In genomic region chr15:74135041-74135565, GRCh38 we compare ENCODE assay signal across 16 cellular contexts. TPM values are rescaled to one million over a fixed set of nuclear protein-coding genes. Genes with fewer than 3 reads are reported as not detected.
DNase-seq lines count a peak whose midpoint lies in the region; ATAC-seq, FAIRE-seq and TF ChIP-seq lines count a peak whose summit lies in the region.
"Had no signal": no experiment of that assay in that cellular context is flagged by ENCODE, and none has a peak within 500 bp of the region (broad histone marks: within the 10 kb centered on the region; RNA-seq: fewer than 3 reads in every experiment).

No MANE protein-coding gene starts in this region.

- peaks cover 7 to 10% of the 10 kb centered on the region in 2 experiments for H4K20me1 ChIP-seq in H1 (replicated peaks in 1 of 2; ENCODE audit: control insufficient read depth in 1 of 2, insufficient read depth in 2 of 2, low read length in 2 of 2)

- H3K27ac ChIP-seq in H1 (ENCODE audit: low read depth, low read length) (no peak overlapping the region), trophoblast cell (ENCODE audit: low read depth, low read length) (no peak overlapping the region)

- H2AK5ac ChIP-seq in H1 (ENCODE audit: low read depth, low read length) (no peak overlapping the region), trophoblast cell (ENCODE audit: low read length) (no peak overlapping the region)

- no peak overlapping the region for H3K9ac ChIP-seq in H1 (replicated peaks in 1 of 4; ENCODE audit: extremely low read depth in 1 of 4, low read depth in 3 of 4, low read length in 3 of 4)
- H3K9ac ChIP-seq in trophoblast cell (ENCODE audit: low read length), result no peak overlapping the region

- no peak for ATAC-seq in activated CD8-positive, alpha-beta memory T cell treated with anti-CD3 and anti-CD28 coated beads, Interleukin-2, amount 10 ng/mL, durations not matched to agents 7 days and 5 days

- H3K4me3 Mint-ChIP-seq in activated CD8-positive, alpha-beta memory T cell treated with anti-CD3 and anti-CD28 coated beads, Interleukin-2, amount 10 ng/mL, durations not matched to agents 7 days and 5 days, result no peak overlapping the region
- H3K4me3 Mint-ChIP-seq in IgD-negative memory B cell, result peak overlapping the region in 3 of 4 donors; percentile 68 to 83 (median 82)

- peak overlapping the region; percentile 87; the same call in 1 of the 2 replicates for H2BK12ac ChIP-seq in H1 (ENCODE audit: low read depth, low read length)
- no peak overlapping the region for H2BK12ac ChIP-seq in trophoblast cell (ENCODE audit: low read length)

- H3K14ac ChIP-seq in H1 (ENCODE audit: insufficient read length), result no peak overlapping the region
- H3K14ac ChIP-seq in trophoblast cell (ENCODE audit: low read length), result no peak overlapping the region

- POLR2A ChIA-PET in H1 (lab: Charles Lee; ENCODE audit: partially characterized antibody), result interaction anchor here (0.9 to 1.5 kb wide), 5 partner anchors 67 to 187 kb away, joined by 3 to 7 read pairs (median 5); partner anchors contain the start of gene STRA6

- peak overlapping the region; percentile 83 to 93 for H3K4me2 ChIP-seq in H1 (ENCODE audit: insufficient read depth in 1 of 2, low read depth in 2 of 2, low read length in 2 of 2)
- peak overlapping the region; percentile 9 for H3K4me2 ChIP-seq in trophoblast cell (ENCODE audit: low read length)

- TF ChIP-seq RAD21 in H1 (IDR thresholded peaks at IDR 0.05 in 1 of 2, conservative IDR thresholded peaks at IDR 0.05 in 1 of 2; ENCODE audit: low read depth in 2 of 2, low read length in 2 of 2), result no peak

- no peak for TF ChIP-seq CTCF in H1 (IDR thresholded peaks at IDR 0.05; ENCODE audit: control extremely low read depth in 1 of 3, insufficient read depth in 1 of 3, low read depth in 1 of 3, low read length in 3 of 3)
- TF ChIP-seq CTCF in BE2C (IDR thresholded peaks at IDR 0.05; ENCODE audit: low read depth, low read length), result no peak

- peak overlapping the region; percentile 12 to 62 (median 28); a peak in 7 of 8 replicates for H3K4me3 ChIP-seq in H1 (ENCODE audit: extremely low read depth in 1 of 4, insufficient read depth in 2 of 4, low read depth in 3 of 4, low read length in 4 of 4)
- H3K4me3 ChIP-seq in trophoblast cell (ENCODE audit: low read depth, low read length), result no peak overlapping the region
- no peak overlapping the region for H3K4me3 ChIP-seq in BE2C (ENCODE audit: low read depth, low read length)

- H2BK20ac ChIP-seq in H1 (ENCODE audit: low read length), result peak overlapping the region; percentile 80; the same call in 1 of the 2 replicates

- no peak overlapping the region for H4K12ac ChIP-seq in trophoblast cell (ENCODE audit: low read depth, low read length)

- H4K91ac ChIP-seq in H1 (replicated peaks; ENCODE audit: insufficient read length, low read length) (peak overlapping the region; percentile 22), trophoblast cell (ENCODE audit: low read depth, low read length) (no peak overlapping the region)

- peak overlapping the region; percentile 72; the same call in 1 of the 2 replicates for H2BK15ac ChIP-seq in H1 (ENCODE audit: low read length)

- H2AFZ ChIP-seq in H1 (ENCODE audit: low read length) (no peak overlapping the region), trophoblast cell (ENCODE audit: insufficient read depth, low read length, poor library complexity) (no peak overlapping the region)

- H3K56ac ChIP-seq in H1 (replicated peaks; ENCODE audit: insufficient read length, low read depth, low read length), result no peak overlapping the region

- H3K36me3 Mint-ChIP-seq in activated CD8-positive, alpha-beta memory T cell treated with anti-CD3 and anti-CD28 coated beads, Interleukin-2, amount 10 ng/mL, durations not matched to agents 7 days and 5 days, result no peaks in the 10 kb centered on the region
- peaks cover 4% of the 10 kb centered on the region for H3K36me3 Mint-ChIP-seq in IgD-negative memory B cell

- peaks cover 27% of the 10 kb centered on the region for H3K4me1 Mint-ChIP-seq in activated CD8-positive, alpha-beta memory T cell treated with anti-CD3 and anti-CD28 coated beads, Interleukin-2, amount 10 ng/mL, durations not matched to agents 7 days and 5 days
- peaks cover 8 to 11% (median 9%) of the 10 kb centered on the region in 3 donors for H3K4me1 Mint-ChIP-seq in IgD-negative memory B cell

- H3K27ac Mint-ChIP-seq in activated CD8-positive, alpha-beta memory T cell treated with anti-CD3 and anti-CD28 coated beads, Interleukin-2, amount 10 ng/mL, durations not matched to agents 7 days and 5 days, result peak overlapping the region; percentile 52
- H3K27ac Mint-ChIP-seq in IgD-negative memory B cell, result peak overlapping the region; percentile 68 to 97 (median 84)

- peaks cover 89% of the 10 kb centered on the region for H3K27me3 Mint-ChIP-seq in activated CD8-positive, alpha-beta memory T cell treated with anti-CD3 and anti-CD28 coated beads, Interleukin-2, amount 10 ng/mL, durations not matched to agents 7 days and 5 days
- H3K27me3 Mint-ChIP-seq in IgD-negative memory B cell, result peaks cover 60% of the 10 kb centered on the region

- no peaks in the 10 kb centered on the region for H3K79me2 ChIP-seq in H1 (ENCODE audit: control insufficient read depth in 1 of 2, insufficient read depth in 2 of 2, low read length in 2 of 2)
- H3K79me2 ChIP-seq in trophoblast cell (ENCODE audit: control insufficient read depth, insufficient read depth, low read length, poor library complexity), result no peaks in the 10 kb centered on the region

- 10% methylated on average over 20 of the region's 27 CpGs; no CpG with 5 or more reads in 1 of the 2 experiments for WGBS in H1 (ENCODE audit: extremely low coverage in 1 of 2, insufficient coverage in 1 of 2, insufficient read length in 1 of 2, insufficient replicate concordance in 2 of 2, low coverage in 1 of 2, low lambda C conversion rate in 2 of 2, missing lambda C conversion rate in 1 of 2), 2 experiments
- WGBS in trophoblast cell (ENCODE audit: extremely low coverage, insufficient coverage, insufficient read length), result no CpG with 5 or more reads among the region's 27 CpGs

- FAIRE-seq in H1 (lab: Jason Lieb, UNC), result no peak

- H2BK120ac ChIP-seq in H1 (replicated peaks; ENCODE audit: low read depth, low read length) (peak overlapping the region; percentile 75), trophoblast cell (ENCODE audit: insufficient read depth, low read length, poor library complexity) (no peak overlapping the region)

- H3K27me3 ChIP-seq in H1 (replicated peaks in 1 of 4; ENCODE audit: control insufficient read depth in 3 of 4, extremely low read depth in 1 of 4, insufficient read depth in 3 of 4, low read length in 3 of 4) (peaks cover 66 to 91% (median 86%) of the 10 kb centered on the region in 4 experiments), trophoblast cell (ENCODE audit: insufficient read depth, low read length) (peaks cover 64% of the 10 kb centered on the region), BE2C (no peaks in the 10 kb centered on the region)

- H3K23ac ChIP-seq in H1 (ENCODE audit: insufficient read length) (no peak overlapping the region), trophoblast cell (ENCODE audit: low read length) (no peak overlapping the region)

- no peaks in the 10 kb centered on the region for H3K9me3 Mint-ChIP-seq in activated CD8-positive, alpha-beta memory T cell treated with anti-CD3 and anti-CD28 coated beads, Interleukin-2, amount 10 ng/mL, durations not matched to agents 7 days and 5 days (ENCODE audit: low read depth)
- peaks cover 0 to 4% (median 0%) of the 10 kb centered on the region in 3 donors for H3K9me3 Mint-ChIP-seq in IgD-negative memory B cell

- TF ChIP-seq EP300 in H1 (IDR thresholded peaks at IDR 0.05; ENCODE audit: borderline replicate concordance in 1 of 2, low read depth in 2 of 2, low read length in 2 of 2), result no peak

- no peak overlapping the region; the same call in 1 of the 2 replicates for H2BK5ac ChIP-seq in H1 (ENCODE audit: low read depth, low read length)
- H2BK5ac ChIP-seq in trophoblast cell (ENCODE audit: low read depth, low read length, poor library complexity), result no peak overlapping the region

- H3K4me1 ChIP-seq in H1 (replicated peaks in 1 of 4; ENCODE audit: control insufficient read depth in 3 of 4, insufficient read depth in 4 of 4, low read length in 3 of 4), result peaks cover under 1 to 72% (median 53%) of the 10 kb centered on the region in 4 experiments
- H3K4me1 ChIP-seq in trophoblast cell (ENCODE audit: control insufficient read depth in 1 of 2, insufficient read depth in 2 of 2, low read length in 2 of 2), result peaks cover 6 to 14% of the 10 kb centered on the region in 2 experiments
- H3K4me1 ChIP-seq in BE2C, result peaks cover 33% of the 10 kb centered on the region

- H4K8ac ChIP-seq in H1 (ENCODE audit: extremely low read depth, insufficient read depth, low read length) (no peak overlapping the region), trophoblast cell (ENCODE audit: low read depth, low read length) (no peak overlapping the region)

- peaks cover 26% of the 10 kb centered on the region; the same call in 1 of the 2 replicates for H3K23me2 ChIP-seq in H1 (ENCODE audit: low read depth, low read length)

- H3K36me3 ChIP-seq in H1 (ENCODE audit: control insufficient read depth in 2 of 4, insufficient read depth in 4 of 4, low read length in 3 of 4) (peaks cover 0 to 6% (median 0%) of the 10 kb centered on the region in 4 experiments; a peak in 1 of 8 replicates), trophoblast cell (ENCODE audit: control insufficient read depth in 1 of 2, insufficient read depth in 2 of 2, low read length in 2 of 2) (no peaks in the 10 kb centered on the region), BE2C (no peaks in the 10 kb centered on the region)
- H3K36me3 ChIP-seq: upper lobe of left lung had no signal

- H4K5ac ChIP-seq in H1 (ENCODE audit: insufficient read length, low read depth, low read length), result no peak overlapping the region

- H3K4ac ChIP-seq in H1 (replicated peaks; ENCODE audit: insufficient read length, low read depth, low read length) (peak overlapping the region; percentile 39), trophoblast cell (ENCODE audit: low read depth, low read length) (no peak overlapping the region)

- H3K18ac ChIP-seq in H1 (ENCODE audit: extremely low read depth, low read length) (peak overlapping the region; percentile 74; the same call in 1 of the 2 replicates), trophoblast cell (ENCODE audit: low read length) (no peak overlapping the region)

- peaks cover 0 to 8% of the 10 kb centered on the region in 2 experiments; a peak in 1 of 4 replicates for H3K9me3 ChIP-seq in H1 (ENCODE audit: insufficient read depth in 2 of 2, low read depth in 1 of 2, low read length in 1 of 2)
- H3K9me3 ChIP-seq in trophoblast cell (ENCODE audit: insufficient read depth, low read depth, low read length), result peaks cover 33% of the 10 kb centered on the region
- H3K9me3 ChIP-seq in BE2C, result no peaks in the 10 kb centered on the region
- H3K9me3 ChIP-seq: upper lobe of left lung had no signal

- no peak for TF ChIP-seq POLR2A in H1 (IDR thresholded peaks at IDR 0.05; ENCODE audit: control extremely low read depth in 1 of 2, low read depth in 2 of 2, low read length in 2 of 2)

- CTCF ChIA-PET in activated CD8-positive, alpha-beta memory T cell treated with anti-CD3 and anti-CD28 coated beads, Interleukin-2, amount 10 ng/mL, durations not matched to agents 7 days and 5 days (lab: Charles Lee), result interaction anchor here (5.5 kb wide), 1 partner anchor 186 kb away, joined by 29 read pairs; no protein-coding TSS in a partner anchor
- CTCF ChIA-PET in H1 (lab: Charles Lee; ENCODE audit: partially characterized antibody), result interaction anchor here (0.6 to 3.4 kb wide), 21 partner anchors 9 to 204 kb away, joined by 3 to 23 read pairs (median 4); partner anchors contain the start of gene STRA6

- no peaks in the 10 kb centered on the region; the same call in 1 of the 2 replicates for H3K79me1 ChIP-seq in H1 (ENCODE audit: low read depth, low read length)
- no peaks in the 10 kb centered on the region for H3K79me1 ChIP-seq in trophoblast cell (ENCODE audit: low read length)

- DNase-seq in activated CD8-positive, alpha-beta memory T cell treated with anti-CD3 and anti-CD28 coated beads, Interleukin-2, amount 10 ng/mL, durations not matched to agents 7 days and 5 days, result no peak
- DNase-seq in activated CD8-positive, alpha-beta memory T cell treated with anti-CD3 and anti-CD28 coated beads, Interleukin-2, amount 50 U/mL, for 4 hours, result no peak
- DNase-seq in H1 (ENCODE audit: low read depth in 1 of 2, low spot score in 2 of 2), result no peak
- DNase-seq in trophoblast cell, result no peak
- no peak for DNase-seq in BE2C
- no peak for DNase-seq in NCI-H2227 (lab: John Stamatoyannopoulos, UW; ENCODE audit: unreplicated experiment)
- DNase-seq in cerebellar cortex (ENCODE audit: low spot score), result no peak
- DNase-seq: DND-41, NCI-H1694, NCI-H748 treated with DMSO at 0.1 percent for 48 hours had no signal

RNA-seq across cellular contexts. Expression of gene ISLR2, which starts 4.7 kb away (rescaled TPM):
- total RNA-seq in activated CD8-positive, alpha-beta memory T cell treated with anti-CD3 and anti-CD28 coated beads, Interleukin-2, amount 10 ng/mL, durations not matched to agents 7 days and 5 days, result under 1 TPM; 0.14 to 0.20 TPM
- polyA plus RNA-seq in IgD-negative memory B cell, result not detected
- total RNA-seq in H1 (2021; fragmentation: NEBNext Ultra II Directional; extraction: Animal tissue kit (Norgen Biotek cat#: 25700)), result 0.23 and 0.58 TPM in 2 replicates
- 0.30 and 0.47 TPM in 2 replicates for polyA plus RNA-seq in H1 (2011; rRNA removed)
- 0.26 TPM for polyA plus RNA-seq in H1 (2011; cell fraction: cytosol; rRNA removed)
- 0.31 TPM for polyA plus RNA-seq in H1 (2011; cell fraction: nucleus; rRNA removed)
- polyA plus RNA-seq in H1 (2012, experiment 1 of 2), result 0.36 to 1.2 TPM (median 0.37 TPM) in 4 replicates
- 0.18 TPM for polyA plus RNA-seq in H1 (2012, experiment 2 of 2)
- polyA plus RNA-seq in H1 (2013, experiment 1 of 2), result 1.2 TPM
- 0.81 TPM for polyA plus RNA-seq in H1 (2013, experiment 2 of 2)
- 0.19 and 0.29 TPM in 2 replicates for polyA minus RNA-seq in H1 (2011; rRNA and poly(A)+ RNA removed)
- polyA minus RNA-seq in H1 (2011; cell fraction: cytosol; rRNA and poly(A)+ RNA removed), result not detected
- polyA minus RNA-seq in H1 (2011; cell fraction: nucleus; rRNA and poly(A)+ RNA removed), result 0.50 TPM
- polyA plus RNA-seq in trophoblast cell (2013), result 0.03 TPM in 2 replicates
- polyA plus RNA-seq in BE2C (2012; ENCODE audit: insufficient read depth, insufficient read length, low read depth), result 4.2 TPM
- total RNA-seq: liver had no signal
- polyA plus RNA-seq: AG04450 had no signal

RNA-seq across cellular contexts. Expression of gene ISLR, which starts 38.4 kb away (rescaled TPM):
- not detected for total RNA-seq in activated CD8-positive, alpha-beta memory T cell treated with anti-CD3 and anti-CD28 coated beads, Interleukin-2, amount 10 ng/mL, durations not matched to agents 7 days and 5 days
- polyA plus RNA-seq in IgD-negative memory B cell (not detected), H1 (2011; rRNA removed) (0.29 and 0.82 TPM in 2 replicates)
- 0.35 TPM in 1 of 2 replicates, not detected in the other for total RNA-seq in H1 (2021; fragmentation: NEBNext Ultra II Directional; extraction: Animal tissue kit (Norgen Biotek cat#: 25700))
- polyA plus RNA-seq in H1 (2011; cell fraction: cytosol; rRNA removed), result 0.27 TPM
- polyA plus RNA-seq in H1 (2011; cell fraction: nucleus; rRNA removed), result 1.0 TPM
- 0.21 to 0.28 TPM (median 0.27 TPM) in 4 replicates for polyA plus RNA-seq in H1 (2012, experiment 1 of 2)
- 0.35 TPM for polyA plus RNA-seq in H1 (2012, experiment 2 of 2)
- 1.0 TPM for polyA plus RNA-seq in H1 (2013, experiment 1 of 2)
- 0.98 TPM for polyA plus RNA-seq in H1 (2013, experiment 2 of 2)
- 0.13 and 0.78 TPM in 2 replicates for polyA minus RNA-seq in H1 (2011; rRNA and poly(A)+ RNA removed)
- not detected for polyA minus RNA-seq in H1 (2011; cell fraction: cytosol; rRNA and poly(A)+ RNA removed)
- polyA minus RNA-seq in H1 (2011; cell fraction: nucleus; rRNA and poly(A)+ RNA removed), result 0.90 TPM
- polyA plus RNA-seq in trophoblast cell (2013), result 0.27 and 0.36 TPM in 2 replicates
- polyA plus RNA-seq in BE2C (2012; ENCODE audit: insufficient read depth, insufficient read length, low read depth), result 42.0 TPM

RNA-seq across cellular contexts. Expression of gene GOLGA6A, which starts 52.8 kb away (rescaled TPM):
- not detected for total RNA-seq in activated CD8-positive, alpha-beta memory T cell treated with anti-CD3 and anti-CD28 coated beads, Interleukin-2, amount 10 ng/mL, durations not matched to agents 7 days and 5 days
- not detected for polyA plus RNA-seq in IgD-negative memory B cell
- 0.80 and 3.3 TPM in 2 replicates for total RNA-seq in H1 (2021; fragmentation: NEBNext Ultra II Directional; extraction: Animal tissue kit (Norgen Biotek cat#: 25700))
- 1.0 and 2.1 TPM in 2 replicates for polyA plus RNA-seq in H1 (2011; rRNA removed)
- 1.0 TPM for polyA plus RNA-seq in H1 (2011; cell fraction: cytosol; rRNA removed)
- 3.6 TPM for polyA plus RNA-seq in H1 (2011; cell fraction: nucleus; rRNA removed)
- polyA plus RNA-seq in H1 (2012, experiment 1 of 2), result 1.4 to 3.3 TPM (median 2.4 TPM) in 4 replicates
- polyA plus RNA-seq in H1 (2012, experiment 2 of 2), result not detected
- polyA plus RNA-seq in H1 (2013, experiment 1 of 2), result 2.3 TPM
- 1.9 TPM for polyA plus RNA-seq in H1 (2013, experiment 2 of 2)
- 0.51 and 1.7 TPM in 2 replicates for polyA minus RNA-seq in H1 (2011; rRNA and poly(A)+ RNA removed)
- 2.9 TPM for polyA minus RNA-seq in H1 (2011; cell fraction: cytosol; rRNA and poly(A)+ RNA removed)
- 3.5 TPM for polyA minus RNA-seq in H1 (2011; cell fraction: nucleus; rRNA and poly(A)+ RNA removed)
- polyA plus RNA-seq in trophoblast cell (2013), result 0.48 and 0.58 TPM in 2 replicates
- not detected for polyA plus RNA-seq in BE2C (2012; ENCODE audit: insufficient read depth, insufficient read length, low read depth)
- total RNA-seq: glomerular endothelial cell, omental fat pad had no signal
- polyA plus RNA-seq: AG04450 had no signal

Comparison
In these comparisons a context has a peak if more than half of its experiments do, and no peak if none do; other contexts are left out.
1. H3K4me3 ChIP-seq: peak in H1 (4 of 4); none in trophoblast cell (single experiment) and BE2C (single experiment).